In genomic region chr9:4229252-4229651, GRCh38 we compare ENCODE assay signal across 13 cellular contexts.
DNase-seq lines count a peak whose midpoint lies in the region; FAIRE-seq and TF ChIP-seq lines count a peak whose summit lies in the region.
"Had no signal": no experiment of that assay in that cellular context is flagged by ENCODE, and none has a peak within 500 bp of the region (broad histone marks: within the 10 kb centered on the region; RNA-seq: fewer than 3 reads in every experiment).

No MANE protein-coding gene starts in this region.

- no peak overlapping the region for H3K27ac ChIP-seq in kidney (ENCODE audit: low read depth in 2 of 2, low read length in 2 of 2)
- H3K27ac ChIP-seq in tibial artery: no peak overlapping the region

- peak; percentile 8 for FAIRE-seq in kidney (lab: Jason Lieb, UNC)

- H3K4me1 ChIP-seq in endocrine pancreas (ENCODE audit: control insufficient read depth, insufficient read depth, low read length) (peaks cover 8% of the 10 kb centered on the region), kidney (ENCODE audit: control insufficient read depth in 1 of 2, insufficient read depth in 1 of 2, low read depth in 1 of 2, low read length in 2 of 2) (peaks cover 5 to 10% of the 10 kb centered on the region in 2 donors), tibial artery (peaks cover 0 to 5% (median 0%) of the 10 kb centered on the region in 4 donors)

- no peak for TF ChIP-seq CTCF in kidney (IDR thresholded peaks at IDR 0.05; ENCODE audit: borderline replicate concordance, extremely low read depth, insufficient read depth)
- no peak for TF ChIP-seq CTCF in tibial artery (IDR thresholded peaks at IDR 0.05)

- intact Hi-C loops in kidney (cut with DNase I) (no loop called here), tibial artery (cut with DNase I; ENCODE audit: low total_unique reads) (loop anchor here (10.0 kb wide), 1 partner anchor 154 kb away; no protein-coding TSS in a partner anchor)

- peak overlapping the region; percentile 32 for H3K4me3 ChIP-seq in endocrine pancreas (ENCODE audit: control insufficient read depth, insufficient read depth, low read length)
- no peak overlapping the region for H3K4me3 ChIP-seq in kidney (ENCODE audit: low read length in 2 of 2)
- H3K4me3 ChIP-seq in tibial artery: no peak overlapping the region

- DNase-seq in ACHN (peak; percentile 32), RPMI7951 (ENCODE audit: low read depth) (peak; percentile 37), kidney (no peak), NCI-H446 (lab: John Stamatoyannopoulos, UW) (no peak), tibial artery (no peak), KG1 (lab: John Stamatoyannopoulos, UW) (no peak), AML-193 (lab: John Stamatoyannopoulos, UW) (no peak)
- DNase-seq: DMS153, NCI-H1436 treated with DMSO at 0.1 percent for 48 hours, NCI-H2029 treated with DMSO at 0.1 percent for 48 hours, NCI-H82, Right ventricle myocardium superior had no signal

- in situ Hi-C loops in ACHN (cut with HindIII; ENCODE audit: low pct_ligation_motif_present, low pct_unique_long_range_greater_than_20kb, low sequenced_read_pairs): no loop called here

- H3K36me3 ChIP-seq in endocrine pancreas (ENCODE audit: control insufficient read depth, insufficient read depth, low read length): no peaks in the 10 kb centered on the region
- no peaks in the 10 kb centered on the region for H3K36me3 ChIP-seq in kidney (ENCODE audit: control insufficient read depth in 1 of 2, insufficient read depth in 2 of 2, low read length in 2 of 2)
- no peaks in the 10 kb centered on the region for H3K36me3 ChIP-seq in tibial artery

- no peak overlapping the region for H3K9ac ChIP-seq in endocrine pancreas (ENCODE audit: control insufficient read depth, insufficient read depth, low read length)
- H3K9ac ChIP-seq in kidney (ENCODE audit: low read length in 2 of 2): no peak overlapping the region

- no peaks in the 10 kb centered on the region for H3K9me3 ChIP-seq in endocrine pancreas (ENCODE audit: control insufficient read depth, low read length)
- no peaks in the 10 kb centered on the region for H3K9me3 ChIP-seq in kidney (ENCODE audit: control insufficient read depth in 1 of 2, low read length in 2 of 2)
- H3K9me3 ChIP-seq in tibial artery: no peaks in the 10 kb centered on the region

- H3K27me3 ChIP-seq in endocrine pancreas (ENCODE audit: control insufficient read depth, insufficient read depth, low read length) (no peaks in the 10 kb centered on the region), tibial artery (no peaks in the 10 kb centered on the region)

Comparison
In these comparisons a context has a peak if more than half of its experiments do, and no peak if none do; other contexts are left out.
1. DNase-seq: peak in ACHN (single experiment) and RPMI7951 (single experiment); none in kidney (single experiment), NCI-H446 (0 of 2), tibial artery (0 of 2), KG1 (single experiment) and AML-193 (0 of 2).